ENCODE assay signal across 17 cellular contexts in genomic region chr11:8757533-8757932, GRCh38.
A peak's percentile ranks its signal among the peaks of the same experiment; 100 is the strongest.
DNase-seq lines count a peak whose midpoint lies in the region; ATAC-seq and TF ChIP-seq lines count a peak whose summit lies in the region.
"Had no signal": no experiment of that assay in that cellular context is flagged by ENCODE, and none has a peak within 500 bp of the region (broad histone marks: within the 10 kb centered on the region; RNA-seq: fewer than 3 reads in every experiment).

No MANE protein-coding gene starts in this region.

- H4K20me1 ChIP-seq in hepatocyte (ENCODE audit: insufficient read depth, poor library complexity, severe bottlenecking) = no peaks in the 10 kb centered on the region

- no peak for TF ChIP-seq CTCF in ascending aorta (IDR thresholded peaks at IDR 0.05)
- no peak for TF ChIP-seq CTCF in hepatocyte (IDR thresholded peaks at IDR 0.05; ENCODE audit: poor library complexity)
- no peak for TF ChIP-seq CTCF in psoas muscle (IDR thresholded peaks at IDR 0.05)
- TF ChIP-seq CTCF in GM13977 (IDR thresholded peaks at IDR 0.05; ENCODE audit: extremely low read depth, insufficient read depth, missing control alignments) = no peak

- no peak overlapping the region for H3K27ac Mint-ChIP-seq in activated naive CD8-positive, alpha-beta T cell treated with anti-CD3 and anti-CD28 coated beads, Interleukin-2, amount 50 U/mL, for 24 hours
- H3K27ac Mint-ChIP-seq: activated T-helper 17 cell treated with anti-CD3 and anti-CD28 coated beads, Interleukin-2, amount 50 U/mL, for 72 hours; dendritic cell treated with granulocyte-macrophage colony-stimulating factor and Interleukin-4, amounts not matched to agents 40 ng/mL and 50 ng/mL, for 4 days; naive thymus-derived CD8-positive, alpha-beta T cell had no signal

- DNase-seq in ACHN (peak; percentile 4), ascending aorta (ENCODE audit: low spot score in 2 of 2) (no peak), hepatocyte (ENCODE audit: low spot score) (peak; percentile 50), psoas muscle (no peak), GM13977 (ENCODE audit: low spot score) (no peak)
- DNase-seq in activated naive CD8-positive, alpha-beta T cell treated with anti-CD3 and anti-CD28 coated beads, Interleukin-2, amount 50 U/mL, for 24 hours = no peak
- DNase-seq in activated CD4-positive, alpha-beta T cell treated with anti-CD3 and anti-CD28 coated beads, Interleukin-2, amount 50 U/mL, for 4 hours = no peak
- DNase-seq: activated CD8-positive, alpha-beta memory T cell treated with anti-CD3 and anti-CD28 coated beads for 24 hours; hippocampal formation; naive thymus-derived CD8-positive, alpha-beta T cell; NCI-H748 treated with DMSO at 0.1 percent for 48 hours had no signal

- H3K9me3 ChIP-seq in ascending aorta (peaks cover 0 to 9% of the 10 kb centered on the region in 2 donors), hepatocyte (ENCODE audit: low read depth) (no peaks in the 10 kb centered on the region), psoas muscle (peaks cover 3% of the 10 kb centered on the region)

- H3K4me1 ChIP-seq in ascending aorta (peaks cover 17 to 43% of the 10 kb centered on the region in 2 donors), hepatocyte (ENCODE audit: insufficient read depth) (peaks cover 42% of the 10 kb centered on the region), psoas muscle (peaks cover 45% of the 10 kb centered on the region)

- intact Hi-C loops in ascending aorta (cut with DNase I) (no loop called here), psoas muscle (cut with DNase I) (no loop called here)

- no peaks in the 10 kb centered on the region for H3K27me3 ChIP-seq in ascending aorta
- H3K27me3 ChIP-seq in hepatocyte = no peaks in the 10 kb centered on the region
- H3K27me3 ChIP-seq in psoas muscle (ENCODE audit: insufficient read depth in 3 of 3, low read length in 2 of 3) = no peaks in the 10 kb centered on the region

- no peaks in the 10 kb centered on the region for H3K36me3 Mint-ChIP-seq in activated naive CD8-positive, alpha-beta T cell treated with anti-CD3 and anti-CD28 coated beads, Interleukin-2, amount 50 U/mL, for 24 hours (ENCODE audit: low read depth)
- H3K36me3 Mint-ChIP-seq: naive thymus-derived CD8-positive, alpha-beta T cell had no signal

- peaks cover 67% of the 10 kb centered on the region for H3K79me2 ChIP-seq in hepatocyte

- no peaks in the 10 kb centered on the region for H3K9me3 Mint-ChIP-seq in activated naive CD8-positive, alpha-beta T cell treated with anti-CD3 and anti-CD28 coated beads, Interleukin-2, amount 50 U/mL, for 24 hours
- H3K9me3 Mint-ChIP-seq: activated T-helper 17 cell treated with anti-CD3 and anti-CD28 coated beads, Interleukin-2, amount 50 U/mL, for 72 hours; dendritic cell treated with granulocyte-macrophage colony-stimulating factor and Interleukin-4, amounts not matched to agents 40 ng/mL and 50 ng/mL, for 4 days; naive thymus-derived CD8-positive, alpha-beta T cell had no signal

- no peak overlapping the region for H3K4me3 ChIP-seq in ascending aorta
- H3K4me3 ChIP-seq in hepatocyte = no peak overlapping the region
- H3K4me3 ChIP-seq in psoas muscle = no peak overlapping the region
- H3K4me3 ChIP-seq: K562 had no signal

- in situ Hi-C loops in ACHN (cut with HindIII; ENCODE audit: low pct_ligation_motif_present, low pct_unique_long_range_greater_than_20kb, low sequenced_read_pairs) (no loop called here), GM13977 (cut with MboI; ENCODE audit: low pct_unique_long_range_greater_than_20kb, low sequenced_read_pairs, unreplicated experiment) (no loop called here)

- no peaks in the 10 kb centered on the region for H3K9me2 ChIP-seq in hepatocyte (replicated peaks; ENCODE audit: insufficient read depth)

- no peaks in the 10 kb centered on the region for H3K4me1 Mint-ChIP-seq in activated naive CD8-positive, alpha-beta T cell treated with anti-CD3 and anti-CD28 coated beads, Interleukin-2, amount 50 U/mL, for 24 hours
- H3K4me1 Mint-ChIP-seq: activated T-helper 17 cell treated with anti-CD3 and anti-CD28 coated beads, Interleukin-2, amount 50 U/mL, for 72 hours; naive thymus-derived CD8-positive, alpha-beta T cell had no signal

- 60% methylated on average over 2 of the region's 2 CpGs for WGBS in hepatocyte (ENCODE audit: low lambda C conversion rate, missing lambda C conversion rate)
- WGBS in psoas muscle, 3 donors = 35 to 49% (median 35%) methylated on average over 2 of the region's 2 CpGs

- H3K4me2 ChIP-seq in hepatocyte = peak overlapping the region; percentile 43

- H2AFZ ChIP-seq in hepatocyte = no peak overlapping the region

- H3K36me3 ChIP-seq in ascending aorta (no peaks in the 10 kb centered on the region), hepatocyte (replicated peaks; ENCODE audit: insufficient read depth, low read depth) (no peaks in the 10 kb centered on the region), psoas muscle (ENCODE audit: insufficient read depth in 1 of 2, low read depth in 1 of 2) (no peaks in the 10 kb centered on the region)

- no peak for ATAC-seq in psoas muscle
- no peak for ATAC-seq in activated naive CD8-positive, alpha-beta T cell treated with anti-CD3 and anti-CD28 coated beads, Interleukin-2, amount 50 U/mL, for 24 hours
- no peak for ATAC-seq in GM21576 (IDR thresholded peaks at IDR 0.05; ENCODE audit: unreplicated experiment)
- ATAC-seq: activated T-helper 17 cell treated with anti-CD3 and anti-CD28 coated beads, Interleukin-2, amount 50 U/mL, for 72 hours; esophagus mucosa; K562; naive thymus-derived CD8-positive, alpha-beta T cell had no signal

- H3K4me3 Mint-ChIP-seq in activated naive CD8-positive, alpha-beta T cell treated with anti-CD3 and anti-CD28 coated beads, Interleukin-2, amount 50 U/mL, for 24 hours = no peak overlapping the region
- H3K4me3 Mint-ChIP-seq: activated T-helper 17 cell treated with anti-CD3 and anti-CD28 coated beads, Interleukin-2, amount 50 U/mL, for 72 hours; dendritic cell treated with granulocyte-macrophage colony-stimulating factor and Interleukin-4, amounts not matched to agents 40 ng/mL and 50 ng/mL, for 4 days; naive thymus-derived CD8-positive, alpha-beta T cell had no signal

- H3K27ac ChIP-seq in ascending aorta (peak overlapping the region; percentile 73 to 85), hepatocyte (peak overlapping the region; percentile 93), psoas muscle (peak overlapping the region; percentile 66)
- H3K27ac ChIP-seq: VCaP had no signal

- H3K27me3 Mint-ChIP-seq in activated naive CD8-positive, alpha-beta T cell treated with anti-CD3 and anti-CD28 coated beads, Interleukin-2, amount 50 U/mL, for 24 hours = no peaks in the 10 kb centered on the region
- H3K27me3 Mint-ChIP-seq: activated T-helper 17 cell treated with anti-CD3 and anti-CD28 coated beads, Interleukin-2, amount 50 U/mL, for 72 hours had no signal

Comparison
In these comparisons a context has a peak if more than half of its experiments do, and no peak if none do; other contexts are left out.
1. DNase-seq: peak in ACHN (single experiment) and hepatocyte (single experiment); none in ascending aorta (0 of 2), psoas muscle (0 of 2), GM13977 (single experiment), activated naive CD8-positive, alpha-beta T cell treated with anti-CD3 and anti-CD28 coated beads, Interleukin-2, amount 50 U/mL, for 24 hours (single experiment) and activated CD4-positive, alpha-beta T cell treated with anti-CD3 and anti-CD28 coated beads, Interleukin-2, amount 50 U/mL, for 4 hours (0 of 2).
2. Peak in every context shown above with its lines, with median percentiles within 50 percentile points of each other: H3K27ac ChIP-seq.